ENCODE assay signal across 27 cellular contexts in genomic region chr4:15638418-15638817, GRCh38.
"Had no signal": no experiment of that assay in that cellular context is flagged by ENCODE, and none has a peak within 500 bp of the region (broad histone marks: within the 10 kb centered on the region; RNA-seq: fewer than 3 reads in every experiment).

No MANE protein-coding gene starts in this region.

- FAIRE-seq: astrocyte, bronchial epithelial cell, frontal cortex had no signal

- DNase-seq: activated CD4-positive, alpha-beta memory T cell treated with anti-CD3 and anti-CD28 coated beads for 36 hours; activated CD4-positive, alpha-beta T cell treated with anti-CD3 and anti-CD28 coated beads for 36 hours; activated CD4-positive, alpha-beta T cell treated with anti-CD3 and anti-CD28 coated beads, Interleukin-2, amount 10 ng/mL, durations not matched to agents 24 days and 14 days; activated CD4-positive, CD25-positive, alpha-beta regulatory T cell; activated CD4-positive, CD25-positive, alpha-beta regulatory T cell treated with anti-CD3 and anti-CD28 coated beads, Interleukin-2, amount 50 U/mL, for 72 hours; activated CD8-positive, alpha-beta memory T cell treated with anti-CD3 and anti-CD28 coated beads, Interleukin-2, amount 10 ng/mL, durations not matched to agents 7 days and 5 days; activated CD8-positive, alpha-beta memory T cell treated with anti-CD3 and anti-CD28 coated beads, Interleukin-2, amount 50 U/mL, for 4 hours; activated CD8-positive, alpha-beta T cell treated with anti-CD3 and anti-CD28 coated beads, Interleukin-2, amount 10 ng/mL, durations not matched to agents 7 days and 5 days; activated effector memory CD4-positive, alpha-beta T cell treated with anti-CD3 and anti-CD28 coated beads, Interleukin-2, amount 50 U/mL, for 16 hours; activated naive CD4-positive, alpha-beta T cell treated with anti-CD3 and anti-CD28 coated beads for 36 hours; activated naive CD8-positive, alpha-beta T cell treated with anti-CD3 and anti-CD28 coated beads, Interleukin-2, amount 10 ng/mL, durations not matched to agents 7 days and 5 days; activated T-cell treated with anti-CD3 and anti-CD28 coated beads, Interleukin-2, amount 50 U/mL, for 1 hour; activated T-cell treated with anti-CD3 and anti-CD28 coated beads, Interleukin-2, amount 50 U/mL, for 48 hours; amniotic stem cell; anterior cingulate cortex; brain microvascular endothelial cell; dorsolateral prefrontal cortex; effector memory CD4-positive, alpha-beta T cell; endodermal cell; foreskin fibroblast; head of caudate nucleus; T1000 had no signal

- ATAC-seq: activated CD4-positive, alpha-beta T cell treated with anti-CD3 and anti-CD28 coated beads for 36 hours; activated CD8-positive, alpha-beta memory T cell treated with anti-CD3 and anti-CD28 coated beads, Interleukin-2, amount 10 ng/mL, durations not matched to agents 7 days and 5 days; activated CD8-positive, alpha-beta T cell treated with anti-CD3 and anti-CD28 coated beads, Interleukin-2, amount 10 ng/mL, durations not matched to agents 7 days and 5 days; esophagus mucosa had no signal

- H3K4me3 ChIP-seq: coronary artery, dorsolateral prefrontal cortex had no signal

- H3K27ac ChIP-seq: brain microvascular endothelial cell, coronary artery, dorsolateral prefrontal cortex had no signal
